Comparison of ENCODE assay signal across 14 cellular contexts in genomic region chr3:39577541-39577940, GRCh38.
"Had no signal": no experiment of that assay in that cellular context is flagged by ENCODE, and none has a peak within 500 bp of the region (broad histone marks: within the 10 kb centered on the region; RNA-seq: fewer than 3 reads in every experiment).

No MANE protein-coding gene starts in this region.

- H3K4me1 Mint-ChIP-seq: activated CD4-positive, alpha-beta T cell treated with anti-CD3 and anti-CD28 coated beads, Interleukin-2, amount 10 ng/mL, durations not matched to agents 7 days and 5 days; activated naive CD4-positive, alpha-beta T cell treated with anti-CD3 and anti-CD28 coated beads, Interleukin-2, amount 10 ng/mL, durations not matched to agents 7 days and 5 days; natural killer cell; T-helper 17 cell had no signal

- H3K4me3 ChIP-seq: adrenal gland, sigmoid colon, suprapubic skin had no signal

- ATAC-seq: left colon; natural killer cell; stimulated activated naive CD8-positive, alpha-beta T cell treated with anti-CD3 and anti-CD28 coated beads, Interleukin-15, Interleukin-2, amounts not matched to agents 100 U/mL and 50 U/mL, for 24 hours; T-helper 17 cell had no signal

- H3K27me3 ChIP-seq: adrenal gland, sigmoid colon, suprapubic skin had no signal

- DNase-seq: activated CD4-positive, alpha-beta T cell treated with anti-CD3 and anti-CD28 coated beads, Interleukin-2, amount 10 ng/mL, durations not matched to agents 7 days and 5 days; activated CD4-positive, CD25-positive, alpha-beta regulatory T cell; activated naive CD4-positive, alpha-beta T cell treated with anti-CD3 and anti-CD28 coated beads, Interleukin-2, amount 10 ng/mL, durations not matched to agents 7 days and 5 days; adrenal gland; effector CD4-positive, alpha-beta T cell; left colon; natural killer cell; sigmoid colon; stimulated activated CD4-positive, alpha-beta T cell treated with anti-CD3 and anti-CD28 coated beads, Interleukin-12 subunit alpha, Interleukin-12 subunit beta, amount 100 ng/mL, for 4 hours; stimulated activated naive CD8-positive, alpha-beta T cell treated with anti-CD3 and anti-CD28 coated beads, Interleukin-15, Interleukin-2, amounts not matched to agents 100 U/mL and 50 U/mL, for 24 hours; T-helper 17 cell had no signal

- H3K36me3 ChIP-seq: adrenal gland, sigmoid colon, suprapubic skin had no signal

- H3K27me3 Mint-ChIP-seq: activated naive CD4-positive, alpha-beta T cell treated with anti-CD3 and anti-CD28 coated beads, Interleukin-2, amount 10 ng/mL, durations not matched to agents 7 days and 5 days had no signal

- H3K4me1 ChIP-seq: adrenal gland, sigmoid colon, suprapubic skin had no signal

- H3K27ac ChIP-seq: adrenal gland, sigmoid colon, suprapubic skin had no signal

- H3K4me3 Mint-ChIP-seq: activated CD4-positive, alpha-beta T cell treated with anti-CD3 and anti-CD28 coated beads, Interleukin-2, amount 10 ng/mL, durations not matched to agents 7 days and 5 days; activated naive CD4-positive, alpha-beta T cell treated with anti-CD3 and anti-CD28 coated beads, Interleukin-2, amount 10 ng/mL, durations not matched to agents 7 days and 5 days; natural killer cell; T-helper 17 cell; type B pancreatic cell had no signal

- H3K9me3 Mint-ChIP-seq: activated CD4-positive, alpha-beta T cell treated with anti-CD3 and anti-CD28 coated beads, Interleukin-2, amount 10 ng/mL, durations not matched to agents 7 days and 5 days; activated naive CD4-positive, alpha-beta T cell treated with anti-CD3 and anti-CD28 coated beads, Interleukin-2, amount 10 ng/mL, durations not matched to agents 7 days and 5 days; activated T-helper 2 cell treated with anti-CD3 and anti-CD28 coated beads, Interferon-gamma antibody, Interleukin-2, Interleukin-4, amounts not matched to agents 10 μg/mL and 5 μg/mL and 100 μg/mL, durations not matched to agents 14 hours and 24 hours and 36 hours; natural killer cell; type B pancreatic cell had no signal

- H3K27ac Mint-ChIP-seq: activated CD4-positive, alpha-beta T cell treated with anti-CD3 and anti-CD28 coated beads, Interleukin-2, amount 10 ng/mL, durations not matched to agents 7 days and 5 days; activated naive CD4-positive, alpha-beta T cell treated with anti-CD3 and anti-CD28 coated beads, Interleukin-2, amount 10 ng/mL, durations not matched to agents 7 days and 5 days; activated T-helper 2 cell treated with anti-CD3 and anti-CD28 coated beads, Interferon-gamma antibody, Interleukin-2, Interleukin-4, amounts not matched to agents 10 μg/mL and 5 μg/mL and 100 μg/mL, durations not matched to agents 14 hours and 24 hours and 36 hours; natural killer cell; T-helper 17 cell; type B pancreatic cell had no signal

- H3K9me3 ChIP-seq: adrenal gland, sigmoid colon, suprapubic skin had no signal

- H3K36me3 Mint-ChIP-seq: activated naive CD4-positive, alpha-beta T cell treated with anti-CD3 and anti-CD28 coated beads, Interleukin-2, amount 10 ng/mL, durations not matched to agents 7 days and 5 days; natural killer cell; type B pancreatic cell had no signal
